In genomic region chr3:183917776-183918175, GRCh38 we compare ENCODE assay signal across 15 cellular contexts. TPM values are rescaled to one million over a fixed set of nuclear protein-coding genes. Genes with fewer than 3 reads are reported as not detected.
DNase-seq lines count a peak whose midpoint lies in the region; ATAC-seq lines count a peak whose summit lies in the region.
"Had no signal": no experiment of that assay in that cellular context is flagged by ENCODE, and none has a peak within 500 bp of the region (broad histone marks: within the 10 kb centered on the region; RNA-seq: fewer than 3 reads in every experiment).

No MANE protein-coding gene starts in this region.

- in situ Hi-C loops in HAP-1 (cut with MboI; ENCODE audit: low sequenced_read_pairs), result no loop called here

- no peak overlapping the region for H3K4me3 ChIP-seq in stomach smooth muscle (ENCODE audit: low read length in 2 of 2)
- no peak overlapping the region for H3K4me3 ChIP-seq in HAP-1
- H3K4me3 ChIP-seq: GM12878, GM23338 had no signal

- H3K36me3 ChIP-seq in stomach smooth muscle (ENCODE audit: control insufficient read depth in 2 of 2, insufficient read depth in 2 of 2, low read length in 2 of 2), result peaks cover 12 to 21% of the 10 kb centered on the region in 2 donors
- H3K36me3 ChIP-seq in HAP-1 (replicated peaks), result peaks cover 7% of the 10 kb centered on the region

- DNase-seq in DMS79 treated with DMSO at 0.1 percent for 48 hours (lab: John Stamatoyannopoulos, UW) (peak; percentile 44), DMS79 (lab: John Stamatoyannopoulos, UW) (no peak), NCI-H345 (lab: John Stamatoyannopoulos, UW) (peak; percentile 56), cerebellar cortex (ENCODE audit: low spot score) (peak; percentile 66), HAP-1 (ENCODE audit: low spot score in 2 of 2) (no peak), Right ventricle myocardium superior (no peak), NCI-H446 treated with DMSO at 0.1 percent for 48 hours (lab: John Stamatoyannopoulos, UW) (no peak)
- DNase-seq: CD8-positive, alpha-beta T cell; COR-L47; DMS153; H7 had no signal

- no peak overlapping the region for H3K9ac ChIP-seq in stomach smooth muscle (ENCODE audit: low read length in 2 of 2)

- no peak for ATAC-seq in Right ventricle myocardium superior (ENCODE audit: poor library complexity)
- ATAC-seq: CD8-positive, alpha-beta T cell; GM12878; GM23338 had no signal

- intact Hi-C loops in Right ventricle myocardium superior (cut with DNase I), result no loop called here

- H3K4me1 ChIP-seq in stomach smooth muscle (ENCODE audit: control insufficient read depth, insufficient read depth, low read length), result no peaks in the 10 kb centered on the region
- H3K4me1 ChIP-seq in HAP-1, result no peaks in the 10 kb centered on the region

- H3K9me3 ChIP-seq in stomach smooth muscle (ENCODE audit: control insufficient read depth in 2 of 2, low read length in 2 of 2) (no peaks in the 10 kb centered on the region), HAP-1 (no peaks in the 10 kb centered on the region)

- H3K27ac ChIP-seq in stomach smooth muscle (ENCODE audit: low read length), result peak overlapping the region; percentile 2
- H3K27ac ChIP-seq: 22Rv1 had no signal

- H3K27me3 ChIP-seq in stomach smooth muscle (ENCODE audit: control insufficient read depth in 1 of 2, insufficient read depth in 2 of 2, low read length in 2 of 2) (no peaks in the 10 kb centered on the region), HAP-1 (ENCODE audit: low read depth) (no peaks in the 10 kb centered on the region)

RNA-seq across cellular contexts. Expression of gene PARL, which starts 33.1 kb away (rescaled TPM):
- total RNA-seq in Right ventricle myocardium superior, result 57.2 TPM

Comparison
In these comparisons a context has a peak if more than half of its experiments do, and no peak if none do; other contexts are left out.
1. DNase-seq: peak in DMS79 treated with DMSO at 0.1 percent for 48 hours (single experiment), NCI-H345 (single experiment) and cerebellar cortex (single experiment); none in DMS79 (single experiment), HAP-1 (0 of 2), Right ventricle myocardium superior (single experiment) and NCI-H446 treated with DMSO at 0.1 percent for 48 hours (single experiment).